ENCODE assay signal across 1 cellular context in genomic region chr6:130620338-130620781, GRCh38.
TF ChIP-seq lines count a peak whose summit lies in the region.

No MANE protein-coding gene starts in this region.

TF ChIP-seq in HEK293, 187 proteins besides CTCF, POLR2A, EP300 and RAD21 (continued from another document):
- TF ChIP-seq PRDM6 (tag by site-specific recombination; IDR thresholded peaks at IDR 0.05) (0 out of 2 replicates have a peak, but pooled peaks have one; percentile 31), ZNF140 (tag by site-specific recombination; IDR thresholded peaks at IDR 0.05) (no peak), ZNF19 (tag by site-specific recombination; IDR thresholded peaks at IDR 0.05; ENCODE audit: low read depth) (no peak), ZNF426 (tag by site-specific recombination; IDR thresholded peaks at IDR 0.05) (no peak), TRIM28 (IDR thresholded peaks at IDR 0.05; ENCODE audit: borderline replicate concordance, low read length) (no peak), ZNF174 (tag by site-specific recombination; IDR thresholded peaks at IDR 0.05) (no peak), ZXDB (tag by site-specific recombination; IDR thresholded peaks at IDR 0.05) (peak; percentile 17; the same call in 1 of the 2 replicates), ZNF692 (tag by site-specific recombination; IDR thresholded peaks at IDR 0.05) (no peak), ZNF600 (tag by site-specific recombination; IDR thresholded peaks at IDR 0.05) (no peak), ZNF677 (tag by site-specific recombination; IDR thresholded peaks at IDR 0.05) (no peak), KLF10 (tag by site-specific recombination; IDR thresholded peaks at IDR 0.05) (0 out of 2 replicates have a peak, but pooled peaks have one; percentile 41), ZNF302 (tag by site-specific recombination; IDR thresholded peaks at IDR 0.05; ENCODE audit: low read depth) (no peak), ZNF585B (tag by site-specific recombination; IDR thresholded peaks at IDR 0.05) (no peak), GLI2 (tag by site-specific recombination; IDR thresholded peaks at IDR 0.05; ENCODE audit: borderline replicate concordance, low read depth) (no peak), ZNF169 (tag by site-specific recombination; IDR thresholded peaks at IDR 0.05) (no peak), ZBTB48 (tag by site-specific recombination; IDR thresholded peaks at IDR 0.05) (no peak), ZNF530 (tag by site-specific recombination; IDR thresholded peaks at IDR 0.05; ENCODE audit: low read depth) (no peak), ZNF350 (tag by site-specific recombination; IDR thresholded peaks at IDR 0.05) (no peak), ZBTB17 (tag by site-specific recombination; IDR thresholded peaks at IDR 0.05) (no peak), OSR2 (tag by site-specific recombination; IDR thresholded peaks at IDR 0.05) (peak; percentile 45; the same call in 1 of the 2 replicates), FEZF1 (tag by site-specific recombination; IDR thresholded peaks at IDR 0.05) (peak; percentile 49), ELK4 (IDR thresholded peaks at IDR 0.05; ENCODE audit: borderline replicate concordance, low read depth, low read length) (no peak), ZNF121 (tag by site-specific recombination; IDR thresholded peaks at IDR 0.05) (no peak), ZNF366 (tag by site-specific recombination; conservative IDR thresholded peaks at IDR 0.05) (0 out of 2 replicates have a peak, but pooled peaks have one; percentile 12), SP7 (tag by site-specific recombination; IDR thresholded peaks at IDR 0.05) (peak; percentile 38; the same call in 1 of the 2 replicates), ZSCAN4 (tag by site-specific recombination; IDR thresholded peaks at IDR 0.05) (peak; percentile 50; the same call in 1 of the 2 replicates)
- TF ChIP-seq, protein P1, sequence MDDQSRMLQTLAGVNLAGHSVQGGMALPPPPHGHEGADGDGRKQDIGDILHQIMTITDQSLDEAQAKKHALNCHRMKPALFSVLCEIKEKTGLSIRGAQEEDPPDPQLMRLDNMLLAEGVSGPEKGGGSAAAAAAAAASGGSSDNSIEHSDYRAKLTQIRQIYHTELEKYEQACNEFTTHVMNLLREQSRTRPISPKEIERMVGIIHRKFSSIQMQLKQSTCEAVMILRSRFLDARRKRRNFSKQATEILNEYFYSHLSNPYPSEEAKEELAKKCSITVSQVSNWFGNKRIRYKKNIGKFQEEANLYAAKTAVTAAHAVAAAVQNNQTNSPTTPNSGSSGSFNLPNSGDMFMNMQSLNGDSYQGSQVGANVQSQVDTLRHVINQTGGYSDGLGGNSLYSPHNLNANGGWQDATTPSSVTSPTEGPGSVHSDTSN (CRISPR knock-in tag; IDR thresholded peaks at IDR 0.05): no peak
- TF ChIP-seq, protein P2, sequence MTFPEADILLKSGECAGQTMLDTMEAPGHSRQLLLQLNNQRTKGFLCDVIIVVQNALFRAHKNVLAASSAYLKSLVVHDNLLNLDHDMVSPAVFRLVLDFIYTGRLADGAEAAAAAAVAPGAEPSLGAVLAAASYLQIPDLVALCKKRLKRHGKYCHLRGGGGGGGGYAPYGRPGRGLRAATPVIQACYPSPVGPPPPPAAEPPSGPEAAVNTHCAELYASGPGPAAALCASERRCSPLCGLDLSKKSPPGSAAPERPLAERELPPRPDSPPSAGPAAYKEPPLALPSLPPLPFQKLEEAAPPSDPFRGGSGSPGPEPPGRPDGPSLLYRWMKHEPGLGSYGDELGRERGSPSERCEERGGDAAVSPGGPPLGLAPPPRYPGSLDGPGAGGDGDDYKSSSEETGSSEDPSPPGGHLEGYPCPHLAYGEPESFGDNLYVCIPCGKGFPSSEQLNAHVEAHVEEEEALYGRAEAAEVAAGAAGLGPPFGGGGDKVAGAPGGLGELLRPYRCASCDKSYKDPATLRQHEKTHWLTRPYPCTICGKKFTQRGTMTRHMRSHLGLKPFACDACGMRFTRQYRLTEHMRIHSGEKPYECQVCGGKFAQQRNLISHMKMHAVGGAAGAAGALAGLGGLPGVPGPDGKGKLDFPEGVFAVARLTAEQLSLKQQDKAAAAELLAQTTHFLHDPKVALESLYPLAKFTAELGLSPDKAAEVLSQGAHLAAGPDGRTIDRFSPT (tag by site-specific recombination; IDR thresholded peaks at IDR 0.05): peak; percentile 41; the same call in 1 of the 2 replicates
TF ChIP-seq in HEK293: peak in this region for 15.
